ENCODE assay signal across 35 cellular contexts in genomic region chr13:61756031-61756430, GRCh38.
"Had no signal": no experiment of that assay in that cellular context is flagged by ENCODE, and none has a peak within 500 bp of the region (broad histone marks: within the 10 kb centered on the region; RNA-seq: fewer than 3 reads in every experiment).

No MANE protein-coding gene starts in this region.

- H3K9ac ChIP-seq: KMS-11 had no signal

- H3K9me3 ChIP-seq: MG63 had no signal

- H3K27me3 ChIP-seq: MG63 had no signal

- DNase-seq: Karpas-422, MG63, MM.1S, MV-4-11, NCI-H1048, NCI-H1092, NCI-H1092 treated with DMSO at 0.1 percent for 48 hours, NCI-H1105, NCI-H1105 treated with DMSO at 0.1 percent for 48 hours, NCI-H1417, NCI-H1417 treated with DMSO at 0.1 percent for 48 hours, NCI-H1436, NCI-H1436 treated with DMSO at 0.1 percent for 48 hours, NCI-H146, NCI-H1694, NCI-H1694 treated with DMSO at 0.1 percent for 48 hours, NCI-H187, NCI-H187 treated with DMSO at 0.1 percent for 48 hours, NCI-H1930, NCI-H2029, NCI-H2029 treated with DMSO at 0.1 percent for 48 hours, NCI-H2081, NCI-H2081 treated with DMSO at 0.1 percent for 48 hours, NCI-H2107, NCI-H2171, NCI-H2171 treated with DMSO at 0.1 percent for 48 hours, NCI-H2227 treated with DMSO at 0.1 percent for 48 hours, NCI-H226, NCI-H345, NCI-H446, NCI-H446 treated with DMSO at 0.1 percent for 48 hours, NCI-H510A, NCI-H510A treated with DMSO at 0.1 percent for 48 hours, NCI-H524 treated with DMSO at 0.1 percent for 48 hours had no signal

- H3K4me3 ChIP-seq: MG63 had no signal

- H3K4me2 ChIP-seq: KMS-11 had no signal

- H3K36me3 ChIP-seq: MG63 had no signal

- H3K27ac ChIP-seq: KMS-11 had no signal
